In genomic region chr7:1567082-1567771, GRCh38 we compare ENCODE assay signal across 9 cellular contexts. TPM values are rescaled to one million over a fixed set of nuclear protein-coding genes. Genes with fewer than 3 reads are reported as not detected.
DNase-seq lines count a peak whose midpoint lies in the region; ATAC-seq and TF ChIP-seq lines count a peak whose summit lies in the region.
"Had no signal": no experiment of that assay in that cellular context is flagged by ENCODE, and none has a peak within 500 bp of the region (broad histone marks: within the 10 kb centered on the region; RNA-seq: fewer than 3 reads in every experiment).

No MANE protein-coding gene starts in this region.

- H3K27ac Mint-ChIP-seq in Calu3 (ENCODE audit: unreplicated experiment) (peak overlapping the region; percentile 76), endodermal cell (peak overlapping the region; percentile 55), progenitor cell of endocrine pancreas (peak overlapping the region; percentile 74)

- H3K4me1 ChIP-seq in endodermal cell (ENCODE audit: control insufficient read depth, insufficient read depth, low read length): peaks cover under 1% of the 10 kb centered on the region

- POLR2A ChIA-PET in HEK293T (lab: Yijun Ruan, JAX): interaction anchor here (0.9 kb wide), 1 partner anchor 35 kb away, joined by 4 read pairs; no protein-coding TSS in a partner anchor

- intact Hi-C loops in Calu3 (cut with micrococcal nuclease; ENCODE audit: unreplicated experiment): no loop called here

- H3K4me3 Mint-ChIP-seq in Calu3 (ENCODE audit: low read depth, unreplicated experiment) (peak overlapping the region; percentile 80), endodermal cell (peak overlapping the region; percentile 32), progenitor cell of endocrine pancreas (ENCODE audit: low read depth) (peak overlapping the region; percentile 45)

- CTCF ChIA-PET in Calu3 (lab: Charles Lee) (interaction anchor here (1.0 to 1.1 kb wide), 2 partner anchors 12 kb away, joined by 3 to 9 read pairs; partner anchors contain the start of gene TMEM184A), HEK293T (lab: Yijun Ruan, JAX) (no interaction called here)

- WGBS in endodermal cell (ENCODE audit: insufficient coverage in 1 of 2, insufficient read length in 1 of 2), 2 experiments: 60 to 61% methylated on average over 15 to 24 of the region's 24 CpGs

- DNase-seq in Calu3: peak; percentile 74
- DNase-seq in NCI-H187 (lab: John Stamatoyannopoulos, UW): peak; percentile 66 to 79
- DNase-seq in endodermal cell: peak; percentile 83
- no peak for DNase-seq in progenitor cell of endocrine pancreas (ENCODE audit: low spot score, unreplicated experiment)
- no peak for DNase-seq in HEK293T (ENCODE audit: extremely low spot score)
- DNase-seq in NCI-H82 (lab: John Stamatoyannopoulos, UW): no peak
- DNase-seq: MM.1S had no signal

- BruUV-seq in Calu3 (replicated peaks; lab: Mats Ljungman, UMichigan): no TSS peak

- H3K36me3 Mint-ChIP-seq in Calu3 (ENCODE audit: insufficient read depth, unreplicated experiment) (peaks cover 69% of the 10 kb centered on the region), endodermal cell (ENCODE audit: low read depth) (peaks cover 21% of the 10 kb centered on the region), progenitor cell of endocrine pancreas (ENCODE audit: insufficient read depth) (peaks cover 7% of the 10 kb centered on the region)

- no peaks in the 10 kb centered on the region for H3K27me3 Mint-ChIP-seq in Calu3 (ENCODE audit: unreplicated experiment)
- H3K27me3 Mint-ChIP-seq in endodermal cell (ENCODE audit: insufficient read depth): no peaks in the 10 kb centered on the region
- no peaks in the 10 kb centered on the region for H3K27me3 Mint-ChIP-seq in progenitor cell of endocrine pancreas

- no peak overlapping the region for H3K4me3 ChIP-seq in endodermal cell (ENCODE audit: low read length)

- ATAC-seq in HG03520 (IDR thresholded peaks at IDR 0.05; ENCODE audit: unreplicated experiment): no peak
- ATAC-seq in GM19452 (IDR thresholded peaks at IDR 0.05; ENCODE audit: unreplicated experiment): no peak

- H3K36me3 ChIP-seq in endodermal cell (ENCODE audit: control insufficient read depth, insufficient read depth, low read length): no peaks in the 10 kb centered on the region

- H3K27ac ChIP-seq in endodermal cell (ENCODE audit: low read depth, low read length): no peak overlapping the region

- no peaks in the 10 kb centered on the region for H3K27me3 ChIP-seq in endodermal cell (ENCODE audit: control insufficient read depth, insufficient read depth, low read length, poor library complexity, severe bottlenecking)

- no peaks in the 10 kb centered on the region for H3K9me3 ChIP-seq in endodermal cell (ENCODE audit: control insufficient read depth, low read length)

- no peaks in the 10 kb centered on the region for H3K9me3 Mint-ChIP-seq in Calu3 (ENCODE audit: low read depth, unreplicated experiment)
- H3K9me3 Mint-ChIP-seq in endodermal cell: no peaks in the 10 kb centered on the region
- no peaks in the 10 kb centered on the region for H3K9me3 Mint-ChIP-seq in progenitor cell of endocrine pancreas (ENCODE audit: low read depth)

- H3K4me1 Mint-ChIP-seq in Calu3 (ENCODE audit: low read depth, unreplicated experiment) (peaks cover 52% of the 10 kb centered on the region), endodermal cell (peaks cover 13% of the 10 kb centered on the region), progenitor cell of endocrine pancreas (ENCODE audit: low read depth) (peaks cover 18% of the 10 kb centered on the region)

- H3K9ac ChIP-seq in endodermal cell (ENCODE audit: extremely low read depth, low read length, poor library complexity, severe bottlenecking): no peak overlapping the region

- TF ChIP-seq CTCF in Calu3 (IDR thresholded peaks at IDR 0.05; ENCODE audit: unreplicated experiment) (no peak), endodermal cell (conservative IDR thresholded peaks at IDR 0.05) (no peak), progenitor cell of endocrine pancreas (IDR thresholded peaks at IDR 0.05; ENCODE audit: unreplicated experiment) (no peak)

TF ChIP-seq in HEK293T, 16 proteins besides CTCF, POLR2A, EP300 and RAD21:
- TF ChIP-seq FOXA1 (IDR thresholded peaks at IDR 0.05) (no peak), SUZ12 (IDR thresholded peaks at IDR 0.05) (no peak), FOXM1 (IDR thresholded peaks at IDR 0.05; ENCODE audit: borderline replicate concordance) (no peak), HDGF (IDR thresholded peaks at IDR 0.05; ENCODE audit: borderline replicate concordance) (no peak), PKNOX1 (IDR thresholded peaks at IDR 0.05) (no peak), ZNF384 (IDR thresholded peaks at IDR 0.05) (no peak), LEF1 (IDR thresholded peaks at IDR 0.05; ENCODE audit: borderline replicate concordance) (no peak), SP1 (IDR thresholded peaks at IDR 0.05) (no peak), L3MBTL2 (conservative IDR thresholded peaks at IDR 0.05) (no peak), ARNT (IDR thresholded peaks at IDR 0.05) (no peak), NFRKB (IDR thresholded peaks at IDR 0.05) (no peak), BHLHE40 (IDR thresholded peaks at IDR 0.05; ENCODE audit: borderline replicate concordance) (no peak)
TF ChIP-seq in HEK293T: peak in this region for 0.

RNA-seq across cellular contexts. Expression of gene PSMG3, which starts 2.6 kb away (rescaled TPM):
- total RNA-seq in Calu3 (2022) (64.0 and 67.2 TPM in 2 replicates), endodermal cell (10 to 100 TPM; 30.1 to 44.3 TPM), progenitor cell of endocrine pancreas (29.1 and 32.1 TPM in 2 replicates)
- 30.0 TPM for polyA plus RNA-seq in endodermal cell (2013, experiment 1 of 2)
- polyA plus RNA-seq in endodermal cell (2013, experiment 2 of 2): 30.2 TPM

RNA-seq across cellular contexts. Expression of gene TMEM184A, which starts 11.2 kb away (rescaled TPM):
- total RNA-seq in Calu3 (2022) (61.9 and 75.8 TPM in 2 replicates), endodermal cell (1 to 10 TPM; 4.6 to 5.1 TPM), progenitor cell of endocrine pancreas (7.4 and 8.6 TPM in 2 replicates)
- 0.43 TPM for polyA plus RNA-seq in endodermal cell (2013, experiment 1 of 2)
- polyA plus RNA-seq in endodermal cell (2013, experiment 2 of 2): 1.1 TPM

RNA-seq across cellular contexts. Expression of gene MAFK, which starts 36.7 kb away (rescaled TPM):
- total RNA-seq in Calu3 (2022): 105 and 113 TPM in 2 replicates
- total RNA-seq in endodermal cell: 10 to 100 TPM in 1 of 2 donors, 1 to 10 TPM in 1; 7.7 to 10.7 TPM
- polyA plus RNA-seq in endodermal cell (2013, experiment 1 of 2): 5.6 TPM
- 5.2 TPM for polyA plus RNA-seq in endodermal cell (2013, experiment 2 of 2)
- 21.5 and 26.2 TPM in 2 replicates for total RNA-seq in progenitor cell of endocrine pancreas

Comparison
In these comparisons a context has a peak if more than half of its experiments do, and no peak if none do; other contexts are left out.
1. DNase-seq: peak in Calu3 (single experiment), NCI-H187 (2 of 2) and endodermal cell (single experiment); none in progenitor cell of endocrine pancreas (single experiment), HEK293T (single experiment) and NCI-H82 (single experiment).
2. Peak in every context shown above with its lines, with median percentiles within 50 percentile points of each other: H3K27ac Mint-ChIP-seq and H3K4me3 Mint-ChIP-seq.